9 cellular contexts compared by ENCODE assay signal in the genomic region with DNA sequence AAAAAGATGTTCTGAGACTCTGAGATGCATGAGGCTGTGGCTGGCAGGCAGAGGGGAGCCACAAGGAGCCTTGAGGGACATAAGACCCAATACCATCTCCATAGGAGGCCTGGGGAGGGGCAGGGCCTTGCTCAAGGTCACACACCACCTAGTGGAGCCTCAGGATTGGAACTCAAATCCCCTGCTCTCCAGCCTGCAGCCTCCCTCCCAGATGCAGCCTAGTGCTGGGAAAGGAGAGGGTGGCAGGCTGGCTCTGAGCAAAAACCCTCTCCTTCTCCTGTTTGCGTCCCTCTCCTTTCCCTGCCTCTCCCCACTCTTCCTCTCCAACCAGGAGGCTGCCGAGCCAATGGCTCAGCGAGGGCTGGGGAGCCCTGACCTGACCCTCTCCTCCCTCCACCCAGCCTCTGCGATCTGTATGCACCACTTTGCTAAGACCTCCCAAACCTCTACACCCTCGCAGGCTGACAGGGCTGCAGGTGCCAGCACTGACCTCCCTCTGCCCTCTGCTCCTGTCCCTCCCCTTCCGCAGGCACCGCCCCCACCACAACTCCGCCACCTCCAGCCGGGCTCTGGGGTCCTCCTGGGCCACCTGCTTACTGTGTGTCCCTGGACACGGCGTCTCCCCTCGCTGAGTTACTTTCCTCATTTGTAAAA. TPM values are rescaled to one million over a fixed set of nuclear protein-coding genes. Genes with fewer than 3 reads are reported as not detected.
DNase-seq lines count a peak whose midpoint lies in the region; ATAC-seq and TF ChIP-seq lines count a peak whose summit lies in the region.
"Had no signal": no experiment of that assay in that cellular context is flagged by ENCODE, and none has a peak within 500 bp of the region (broad histone marks: within the 10 kb centered on the region; RNA-seq: fewer than 3 reads in every experiment).

No MANE protein-coding gene starts in this region.

- H3K9ac ChIP-seq in HUES48 (ENCODE audit: low read depth, low read length), result no peak overlapping the region

- ATAC-seq in left colon, result peak; percentile 76
- no peak for ATAC-seq in GM18870 (IDR thresholded peaks at IDR 0.05; ENCODE audit: unreplicated experiment)

- peaks cover 4% of the 10 kb centered on the region; the same call in 1 of the 2 replicates for H3K4me1 ChIP-seq in HUES48 (ENCODE audit: control insufficient read depth, insufficient read depth, low read length)
- peaks cover 9 to 22% of the 10 kb centered on the region in 2 donors for H3K4me1 ChIP-seq in thyroid gland

- peaks cover 6% of the 10 kb centered on the region for H3K4me1 Mint-ChIP-seq in CD14-positive monocyte
- H3K4me1 Mint-ChIP-seq in activated naive CD8-positive, alpha-beta T cell (ENCODE audit: low read depth), result peaks cover 8% of the 10 kb centered on the region

- H3K4me3 ChIP-seq in HUES48 (ENCODE audit: low read depth, low read length) (peak overlapping the region; percentile 72), thyroid gland (replicated peaks in 1 of 3) (peak overlapping the region in 2 of 3 donors; percentile 25 to 50)

- peaks cover 0 to 12% (median 2%) of the 10 kb centered on the region in 7 donors for H3K9me3 Mint-ChIP-seq in CD14-positive monocyte
- no peaks in the 10 kb centered on the region for H3K9me3 Mint-ChIP-seq in activated naive CD8-positive, alpha-beta T cell (ENCODE audit: low read depth)

- H3K36me3 Mint-ChIP-seq in CD14-positive monocyte, result peaks cover 0 to 2% of the 10 kb centered on the region in 2 donors
- H3K36me3 Mint-ChIP-seq in activated naive CD8-positive, alpha-beta T cell, result no peaks in the 10 kb centered on the region

- peaks cover 34% of the 10 kb centered on the region for H3K27me3 ChIP-seq in HUES48 (ENCODE audit: control insufficient read depth, insufficient read depth, low read length)
- no peaks in the 10 kb centered on the region for H3K27me3 ChIP-seq in thyroid gland

- no peak overlapping the region for H3K27ac Mint-ChIP-seq in CD14-positive monocyte
- H3K27ac Mint-ChIP-seq in activated naive CD8-positive, alpha-beta T cell, result no peak overlapping the region

- DNase-seq in CD14-positive monocyte (ENCODE audit: low spot score) (no peak), left colon (peak in 1 of 2 donors; percentile 22), thyroid gland (peak; percentile 10 to 19), midbrain (lab: John Stamatoyannopoulos, UW) (no peak), NCI-H2107 treated with DMSO at 0.1 percent for 48 hours (lab: John Stamatoyannopoulos, UW; ENCODE audit: unreplicated experiment) (no peak)

- no peak overlapping the region for H3K27ac ChIP-seq in HUES48 (ENCODE audit: low read depth, low read length)
- H3K27ac ChIP-seq in thyroid gland, result no peak overlapping the region

- intact Hi-C loops in CD14-positive monocyte (cut with micrococcal nuclease), result no loop called here
- intact Hi-C loops in left colon (cut with DNase I, micrococcal nuclease), result no loop called here
- intact Hi-C loops in thyroid gland (cut with DNase I), result no loop called here

- no peaks in the 10 kb centered on the region for H3K36me3 ChIP-seq in HUES48 (ENCODE audit: control insufficient read depth, insufficient read depth, low read length)
- H3K36me3 ChIP-seq in thyroid gland, result no peaks in the 10 kb centered on the region

- H3K4me3 Mint-ChIP-seq in CD14-positive monocyte, result peak overlapping the region; percentile 70 to 92
- H3K4me3 Mint-ChIP-seq in activated naive CD8-positive, alpha-beta T cell, result peak overlapping the region; percentile 85

- 11 to 16% methylated on average over 11 to 12 of the region's 12 CpGs for WGBS in thyroid gland, 2 donors

- peaks cover 27 to 51% (median 29%) of the 10 kb centered on the region in 3 donors for H3K27me3 Mint-ChIP-seq in CD14-positive monocyte (ENCODE audit: low read depth in 3 of 3)
- H3K27me3 Mint-ChIP-seq in activated naive CD8-positive, alpha-beta T cell, result peaks cover 5% of the 10 kb centered on the region

- TF ChIP-seq POLR2A in thyroid gland (IDR thresholded peaks at IDR 0.05), result no peak

- no peak for TF ChIP-seq CTCF in CD14-positive monocyte (IDR thresholded peaks at IDR 0.05)
- no peak for TF ChIP-seq CTCF in thyroid gland (IDR thresholded peaks at IDR 0.05)

- H3K9me3 ChIP-seq in HUES48 (ENCODE audit: control insufficient read depth, insufficient read depth, low read length) (no peaks in the 10 kb centered on the region), thyroid gland (no peaks in the 10 kb centered on the region)

RNA-seq across cellular contexts. Expression of a gene that starts 14.7 kb away (rescaled TPM):
- not detected for polyA plus RNA-seq in CD14-positive monocyte
- not detected for total RNA-seq in left colon
- total RNA-seq in thyroid gland, result not detected
- total RNA-seq: endothelial cell of umbilical vein had no signal
- polyA plus RNA-seq: endothelial cell of umbilical vein had no signal

Comparison
In these comparisons a context has a peak if more than half of its experiments do, and no peak if none do; other contexts are left out.
1. DNase-seq: peak in thyroid gland (2 of 2); none in CD14-positive monocyte (single experiment), midbrain (single experiment) and NCI-H2107 treated with DMSO at 0.1 percent for 48 hours (single experiment).